ENCODE assay signal across 12 cellular contexts in genomic region chr10:87531908-87532622, GRCh38. TPM values are rescaled to one million over a fixed set of nuclear protein-coding genes. Genes with fewer than 3 reads are reported as not detected.
A peak's percentile ranks its signal among the peaks of the same experiment; 100 is the strongest.
DNase-seq lines count a peak whose midpoint lies in the region; FAIRE-seq and TF ChIP-seq lines count a peak whose summit lies in the region.
"Had no signal": no experiment of that assay in that cellular context is flagged by ENCODE, and none has a peak within 500 bp of the region (broad histone marks: within the 10 kb centered on the region; RNA-seq: fewer than 3 reads in every experiment).

No MANE protein-coding gene starts in this region.

- H3K4me3 ChIP-seq in ACC112 (ENCODE audit: low read depth, low read length): peak overlapping the region; percentile 38
- H3K4me3 ChIP-seq in SJSA1: no peak overlapping the region
- H3K4me3 ChIP-seq in fibroblast of mammary gland (ENCODE audit: control insufficient read depth, low read depth, low read length): no peak overlapping the region
- H3K4me3 ChIP-seq in muscle layer of duodenum (ENCODE audit: low read depth in 1 of 2, low read length in 2 of 2): no peak overlapping the region
- H3K4me3 ChIP-seq: cardiac muscle cell had no signal

- H3K36me3 ChIP-seq in ACC112 (ENCODE audit: insufficient read depth, low read length): no peaks in the 10 kb centered on the region
- peaks cover 31% of the 10 kb centered on the region for H3K36me3 ChIP-seq in SJSA1
- peaks cover 0 to 15% of the 10 kb centered on the region in 2 donors for H3K36me3 ChIP-seq in muscle layer of duodenum (ENCODE audit: control insufficient read depth in 1 of 2, insufficient read depth in 2 of 2, low read length in 2 of 2)
- H3K36me3 ChIP-seq: cardiac muscle cell had no signal

- H3K9me3 ChIP-seq in SJSA1 (replicated peaks) (no peaks in the 10 kb centered on the region), muscle layer of duodenum (ENCODE audit: control insufficient read depth in 1 of 2, low read length in 2 of 2) (peaks cover 0 to 7% of the 10 kb centered on the region in 2 donors)

- H3K27ac ChIP-seq in ACC112 (ENCODE audit: low read depth, low read length) (peak overlapping the region; percentile 76), SJSA1 (no peak overlapping the region; the same call in 1 of the 2 replicates), muscle layer of duodenum (ENCODE audit: low read length) (peak overlapping the region; percentile 10)
- H3K27ac ChIP-seq: cardiac muscle cell had no signal

- H3K4me1 ChIP-seq in ACC112 (ENCODE audit: control insufficient read depth, insufficient read depth, low read length, unreplicated experiment) (peaks cover 16% of the 10 kb centered on the region), SJSA1 (replicated peaks) (peaks cover 20% of the 10 kb centered on the region), muscle layer of duodenum (ENCODE audit: control insufficient read depth in 1 of 2, insufficient read depth in 2 of 2, low read length in 2 of 2) (peaks cover 0 to 4% of the 10 kb centered on the region in 2 donors)

- no peaks in the 10 kb centered on the region for H3K27me3 ChIP-seq in ACC112 (ENCODE audit: insufficient read depth, low read length)
- no peaks in the 10 kb centered on the region for H3K27me3 ChIP-seq in SJSA1 (replicated peaks)
- no peaks in the 10 kb centered on the region for H3K27me3 ChIP-seq in muscle layer of duodenum (ENCODE audit: low read depth, low read length)
- H3K27me3 ChIP-seq: cardiac muscle cell had no signal

- H3K79me2 ChIP-seq in ACC112 (ENCODE audit: control insufficient read depth, insufficient read depth, low read length, unreplicated experiment): peaks cover 3% of the 10 kb centered on the region

- DNase-seq in SJSA1 (ENCODE audit: low read depth in 1 of 2, low spot score in 2 of 2) (peak; percentile 47 to 74), fibroblast of mammary gland (ENCODE audit: low read depth) (peak; percentile 65), NCI-H1694 (lab: John Stamatoyannopoulos, UW) (no peak), NCI-H146 (lab: John Stamatoyannopoulos, UW) (no peak), iPS-NIHi7 (ENCODE audit: extremely low spot score) (no peak), GM19239 (ENCODE audit: insufficient read length, low spot score) (no peak)
- DNase-seq: hypothalamus, NCI-H2081 treated with DMSO at 0.1 percent for 48 hours, OCI-M1 had no signal

- FAIRE-seq in GM19239 (lab: Jason Lieb, UNC): no peak

- peak overlapping the region; percentile 68 for H2AFZ ChIP-seq in ACC112 (ENCODE audit: low read length, unreplicated experiment)

- TF ChIP-seq CTCF in fibroblast of mammary gland (conservative IDR thresholded peaks at IDR 0.05; ENCODE audit: control insufficient read depth, insufficient read depth, low read depth, low read length): no peak

RNA-seq across cellular contexts. Expression of gene MINPP1, which starts 27.4 kb away (rescaled TPM):
- total RNA-seq in SJSA1 (2014; rRNA removed; shearing (Covaris generic)): 47.1 and 50.3 TPM in 2 replicates

Comparison
In these comparisons a context has a peak if more than half of its experiments do, and no peak if none do; other contexts are left out.
1. DNase-seq: peak in SJSA1 (2 of 2) and fibroblast of mammary gland (single experiment); none in NCI-H1694 (single experiment), NCI-H146 (single experiment), iPS-NIHi7 (single experiment) and GM19239 (single experiment).